ENCODE assay signal across 9 cellular contexts in the genomic region with DNA sequence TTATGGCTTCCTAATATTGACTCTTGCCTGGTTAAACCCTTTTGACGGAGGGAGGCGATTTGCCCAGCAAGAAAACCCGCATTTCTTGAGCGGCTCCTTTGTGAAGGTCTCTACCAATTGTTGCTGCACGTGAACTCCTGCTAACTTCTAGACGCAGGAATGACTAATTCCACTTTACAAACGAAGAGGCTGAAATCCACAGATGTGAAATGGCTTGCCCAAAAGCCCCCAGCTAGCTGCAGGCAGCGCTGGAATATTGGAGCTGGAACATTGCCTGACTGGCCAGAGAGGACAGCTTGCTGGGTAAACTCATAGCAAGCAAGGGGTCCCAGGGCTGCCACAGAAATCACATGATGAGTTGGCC. TPM values are rescaled to one million over a fixed set of nuclear protein-coding genes. Genes with fewer than 3 reads are reported as not detected.
DNase-seq lines count a peak whose midpoint lies in the region; ATAC-seq, FAIRE-seq and TF ChIP-seq lines count a peak whose summit lies in the region.
"Had no signal": no experiment of that assay in that cellular context is flagged by ENCODE, and none has a peak within 500 bp of the region (broad histone marks: within the 10 kb centered on the region; RNA-seq: fewer than 3 reads in every experiment).

No MANE protein-coding gene starts in this region.

- H3K4me1 ChIP-seq in adrenal gland (replicated peaks in 1 of 2), result peaks cover 29 to 41% of the 10 kb centered on the region in 2 donors
- H3K4me1 ChIP-seq in HepG2 (ENCODE audit: insufficient read depth, low read length), result peaks cover 27% of the 10 kb centered on the region
- H3K4me1 ChIP-seq in tibial artery, result peaks cover 0 to 56% (median 34%) of the 10 kb centered on the region in 4 donors

- intact Hi-C loops in activated naive CD4-positive, alpha-beta T cell treated with anti-CD3 and anti-CD28 coated beads for 36 hours (cut with micrococcal nuclease), result loop anchor here (5.0 kb wide), 3 partner anchors 131 to 201 kb away; partner anchors contain the start of genes GGA1 and LGALS1
- intact Hi-C loops in adrenal gland (cut with DNase I), result no loop called here
- intact Hi-C loops in HepG2 (cut with micrococcal nuclease; ENCODE audit: unreplicated experiment), result loop anchor here (10.0 kb wide), 1 partner anchor 153 kb away; the partner anchor contains the start of gene PDXP
- intact Hi-C loops in tibial artery (cut with DNase I; ENCODE audit: low total_unique reads), result no loop called here

- H3K27ac Mint-ChIP-seq in activated naive CD4-positive, alpha-beta T cell treated with anti-CD3 and anti-CD28 coated beads for 36 hours, result no peak overlapping the region
- H3K27ac Mint-ChIP-seq in activated naive CD4-positive, alpha-beta T cell treated with anti-CD3 and anti-CD28 coated beads, Interleukin-2, amount 50 U/mL, for 72 hours, result no peak overlapping the region

- CTCF ChIA-PET in activated naive CD4-positive, alpha-beta T cell treated with anti-CD3 and anti-CD28 coated beads for 36 hours (lab: Charles Lee), result interaction anchor here (0.6 to 4.3 kb wide), 5 partner anchors 10 to 127 kb away, joined by 3 to 51 read pairs (median 4); no protein-coding TSS in a partner anchor
- CTCF ChIA-PET in HepG2 (lab: Yijun Ruan, JAX; ENCODE audit: low intra/inter-chr PET ratio, low total read pairs), result no interaction called here

- TF ChIP-seq RAD21 in HepG2 (CRISPR knock-in tag; IDR thresholded peaks at IDR 0.05), result no peak

- peaks cover 42% of the 10 kb centered on the region for H3K27me3 Mint-ChIP-seq in activated naive CD4-positive, alpha-beta T cell treated with anti-CD3 and anti-CD28 coated beads for 36 hours (ENCODE audit: low read depth)

- peaks cover 1% of the 10 kb centered on the region for H3K36me3 Mint-ChIP-seq in activated naive CD4-positive, alpha-beta T cell treated with anti-CD3 and anti-CD28 coated beads for 36 hours (ENCODE audit: low read depth)
- peaks cover 0 to 11% of the 10 kb centered on the region in 2 donors for H3K36me3 Mint-ChIP-seq in activated naive CD4-positive, alpha-beta T cell treated with anti-CD3 and anti-CD28 coated beads, Interleukin-2, amount 50 U/mL, for 72 hours

- TF ChIP-seq EP300 in HepG2 (IDR thresholded peaks at IDR 0.05; ENCODE audit: low read depth in 2 of 2, low read length in 2 of 2), result no peak
- TF ChIP-seq EP300 in HepG2 (CRISPR knock-in tag; IDR thresholded peaks at IDR 0.05; ENCODE audit: borderline replicate concordance), result no peak

- H3K9me3 ChIP-seq in adrenal gland (replicated peaks in 1 of 3), result no peaks in the 10 kb centered on the region
- no peaks in the 10 kb centered on the region for H3K9me3 ChIP-seq in HepG2 (ENCODE audit: low read length)
- H3K9me3 ChIP-seq in tibial artery, result no peaks in the 10 kb centered on the region

- peak overlapping the region; percentile 51 for H3K9ac ChIP-seq in HepG2 (ENCODE audit: insufficient read depth, low read depth, low read length)

- H3K4me1 Mint-ChIP-seq in activated naive CD4-positive, alpha-beta T cell treated with anti-CD3 and anti-CD28 coated beads for 36 hours (ENCODE audit: low read depth), result peaks cover 39% of the 10 kb centered on the region

- H3K4me2 ChIP-seq in HepG2 (ENCODE audit: low read depth, low read length), result peak overlapping the region; percentile 82

- no TSS peak for BruUV-seq in HepG2 (replicated peaks; lab: Mats Ljungman, UMichigan)

- no peak for TF ChIP-seq CTCF in adrenal gland (IDR thresholded peaks at IDR 0.05)
- no peak for TF ChIP-seq CTCF in HepG2 (CRISPR knock-in tag; IDR thresholded peaks at IDR 0.05)
- TF ChIP-seq CTCF in tibial artery (IDR thresholded peaks at IDR 0.05), result no peak

- H3K27me3 ChIP-seq in adrenal gland (no peaks in the 10 kb centered on the region), HepG2 (ENCODE audit: control insufficient read depth in 1 of 2, insufficient read depth in 2 of 2, low read length in 2 of 2) (no peaks in the 10 kb centered on the region; a peak in 1 of 5 replicates), tibial artery (peaks cover 0 to 2% of the 10 kb centered on the region in 2 donors)

- POLR2A ChIA-PET in HepG2 (lab: Yijun Ruan, JAX), result interaction anchor here (0.6 to 8.6 kb wide), 28 partner anchors 9 to 776 kb away, joined by 3 to 127 read pairs (median 6); partner anchors contain the start of genes ANKRD54, BAIAP2L2, C22orf23 and GALR3

- H4K20me1 ChIP-seq in HepG2 (ENCODE audit: insufficient read depth, low read length), result peaks cover 42% of the 10 kb centered on the region; the same call in 1 of the 2 replicates

- no peak overlapping the region for H2AFZ ChIP-seq in HepG2 (ENCODE audit: low read length)

- no peak for FAIRE-seq in HepG2 (lab: Jason Lieb, UNC)

- peaks cover 25% of the 10 kb centered on the region for H3K79me2 ChIP-seq in HepG2 (ENCODE audit: insufficient read depth, low read length)

- peak overlapping the region; percentile 80 for H3K4me3 Mint-ChIP-seq in activated naive CD4-positive, alpha-beta T cell treated with anti-CD3 and anti-CD28 coated beads for 36 hours

- no peak for DNase-seq in activated naive CD4-positive, alpha-beta T cell treated with anti-CD3 and anti-CD28 coated beads for 36 hours
- no peak for DNase-seq in activated naive CD4-positive, alpha-beta T cell treated with anti-CD3 and anti-CD28 coated beads, Interleukin-2, amount 50 U/mL, for 72 hours (ENCODE audit: low spot score in 2 of 2)
- DNase-seq in adrenal gland, result peak in 1 of 7 donors; percentile 43
- DNase-seq in HepG2 (ENCODE audit: low spot score), result no peak
- no peak for DNase-seq in tibial artery
- no peak for DNase-seq in SK-N-DZ (ENCODE audit: low spot score)
- no peak for DNase-seq in GOT3 (lab: John Stamatoyannopoulos, UW)
- DNase-seq in left lobe of liver (ENCODE audit: low spot score), result no peak

- ATAC-seq in activated naive CD4-positive, alpha-beta T cell treated with anti-CD3 and anti-CD28 coated beads, Interleukin-2, amount 50 U/mL, for 72 hours, result no peak
- ATAC-seq in HepG2 (no peak), left lobe of liver (no peak)

- H3K27ac ChIP-seq in adrenal gland, result peak overlapping the region in 4 of 5 donors; percentile 49 to 81 (median 64)
- H3K27ac ChIP-seq in HepG2 (ENCODE audit: extremely low read length, insufficient read depth, low read length), result peak overlapping the region; percentile 57
- H3K27ac ChIP-seq in tibial artery, result peak overlapping the region; percentile 69 to 71

- peak in 1 of 2 donors; percentile 3 for TF ChIP-seq POLR2A in adrenal gland (IDR thresholded peaks at IDR 0.05)
- TF ChIP-seq POLR2A in HepG2 (IDR thresholded peaks at IDR 0.05; ENCODE audit: insufficient read depth in 1 of 2, low read depth in 2 of 2, low read length in 2 of 2), result no peak; a peak in 1 of 4 replicates

- WGBS in adrenal gland, 4 donors, result 2 to 4% (median 4%) methylated on average over 7 to 8 of the region's 8 CpGs
- 11% methylated on average over 6 of the region's 8 CpGs for WGBS in HepG2 (ENCODE audit: low lambda C conversion rate)

- H3K9me3 Mint-ChIP-seq in activated naive CD4-positive, alpha-beta T cell treated with anti-CD3 and anti-CD28 coated beads for 36 hours, result no peaks in the 10 kb centered on the region
- no peaks in the 10 kb centered on the region for H3K9me3 Mint-ChIP-seq in activated naive CD4-positive, alpha-beta T cell treated with anti-CD3 and anti-CD28 coated beads, Interleukin-2, amount 50 U/mL, for 72 hours

- H3K36me3 ChIP-seq in adrenal gland (replicated peaks in 1 of 2), result no peaks in the 10 kb centered on the region
- H3K36me3 ChIP-seq in HepG2 (replicated peaks in 1 of 2; ENCODE audit: control insufficient read depth in 1 of 2, insufficient read depth in 2 of 2, low read length in 2 of 2), result peaks cover 0 to 2% of the 10 kb centered on the region in 2 experiments; a peak in 2 of 5 replicates
- H3K36me3 ChIP-seq in tibial artery, result peaks cover 0 to 3% (median 0%) of the 10 kb centered on the region in 3 donors

- in situ Hi-C loops in HepG2 (cut with HindIII; ENCODE audit: extremely low pct_ligation_motif_present, low pct_unique_long_range_greater_than_20kb), result no loop called here

- H3K4me3 ChIP-seq in adrenal gland (peak overlapping the region in 2 of 4 donors; percentile 38 to 60), HepG2 (replicated peaks in 1 of 3; ENCODE audit: insufficient read depth in 1 of 3, low read depth in 2 of 3, low read length in 3 of 3) (peak overlapping the region; percentile 78 to 95 (median 93)), tibial artery (peak overlapping the region; percentile 51 to 60)

RNA-seq across cellular contexts. Expression of gene GCAT, which starts 0.5 kb away (rescaled TPM):
- 10 to 100 TPM; 26.9 to 27.2 TPM for total RNA-seq in activated naive CD4-positive, alpha-beta T cell treated with anti-CD3 and anti-CD28 coated beads for 36 hours
- total RNA-seq in activated naive CD4-positive, alpha-beta T cell treated with anti-CD3 and anti-CD28 coated beads, Interleukin-2, amount 50 U/mL, for 72 hours, result 10 to 100 TPM in 1 of 2 donors, 1 to 10 TPM in 1; 7.5 to 20.7 TPM
- 10 to 100 TPM; 20.5 to 87.9 (median 30.4) TPM for total RNA-seq in adrenal gland
- polyA plus RNA-seq in adrenal gland, result 10 to 100 TPM; 18.2 to 37.2 (median 37.1) TPM
- 50.3 and 56.8 TPM in 2 replicates for total RNA-seq in HepG2 (2016; rRNA removed; fragmentation: Illumina TruSeq; extraction: Trizol)
- 23.1 and 31.8 TPM in 2 replicates for total RNA-seq in HepG2 (2016; cell fraction: cytosol; rRNA removed; fragmentation: Illumina TruSeq; extraction: Trizol; ENCODE audit: low read depth)
- 52.6 and 58.0 TPM in 2 replicates for total RNA-seq in HepG2 (2016; cell fraction: insoluble cytoplasmic fraction; rRNA removed; fragmentation: Illumina TruSeq; extraction: Trizol)
- 32.9 and 38.6 TPM in 2 replicates for total RNA-seq in HepG2 (2016; cell fraction: membrane; rRNA removed; fragmentation: Illumina TruSeq; extraction: Trizol)
- 22.7 and 25.7 TPM in 2 replicates for total RNA-seq in HepG2 (2016; cell fraction: nucleus; rRNA removed; fragmentation: Illumina TruSeq; extraction: Trizol)
- 24.6 and 28.0 TPM in 2 replicates for polyA plus RNA-seq in HepG2 (2011; rRNA removed)
- polyA plus RNA-seq in HepG2 (2011; cell fraction: cytosol; rRNA removed), result 15.8 and 37.3 TPM in 2 replicates
- polyA plus RNA-seq in HepG2 (2011; cell fraction: nucleus; rRNA removed), result 35.2 and 54.6 TPM in 2 replicates
- 10.3 and 20.4 TPM in 2 replicates for polyA plus RNA-seq in HepG2 (2012)
- 22.8 and 31.3 TPM in 2 replicates for polyA plus RNA-seq in HepG2 (2016; cell fraction: cytosol; fragmentation: Illumina TruSeq; extraction: Trizol; ENCODE audit: low read depth)
- 55.4 and 57.3 TPM in 2 replicates for polyA plus RNA-seq in HepG2 (2016; cell fraction: insoluble cytoplasmic fraction; fragmentation: Illumina TruSeq; extraction: Trizol; ENCODE audit: low read depth)
- polyA plus RNA-seq in HepG2 (2016; cell fraction: membrane; fragmentation: Illumina TruSeq; extraction: Trizol; ENCODE audit: low read depth), result 28.0 and 32.8 TPM in 2 replicates
- polyA plus RNA-seq in HepG2 (2016; cell fraction: nucleus; fragmentation: Illumina TruSeq; extraction: Trizol; ENCODE audit: insufficient read depth, low read depth), result 37.4 and 40.9 TPM in 2 replicates
- 8.3 and 44.9 TPM in 2 replicates for polyA minus RNA-seq in HepG2 (2011; rRNA and poly(A)+ RNA removed; ENCODE audit: low replicate concordance)
- 21.9 and 27.6 TPM in 2 replicates for polyA minus RNA-seq in HepG2 (2011; cell fraction: cytosol; rRNA and poly(A)+ RNA removed)
- polyA minus RNA-seq in HepG2 (2011; cell fraction: nucleus; rRNA and poly(A)+ RNA removed), result 18.2 TPM in 2 replicates
- polyA plus RNA-seq in SK-N-DZ (2014; cell fraction: cytosol; rRNA removed), result 10.5 and 18.3 TPM in 2 replicates
- polyA plus RNA-seq in SK-N-DZ (2014; cell fraction: nucleus; rRNA removed), result 10.8 and 20.5 TPM in 2 replicates
- total RNA-seq in left lobe of liver, result 49.6 TPM

RNA-seq across cellular contexts. Expression of gene GALR3, which starts 14.9 kb away (rescaled TPM):
- not detected for total RNA-seq in activated naive CD4-positive, alpha-beta T cell treated with anti-CD3 and anti-CD28 coated beads for 36 hours
- total RNA-seq in activated naive CD4-positive, alpha-beta T cell treated with anti-CD3 and anti-CD28 coated beads, Interleukin-2, amount 50 U/mL, for 72 hours, result not detected
- total RNA-seq in adrenal gland, result under 1 TPM in 1 of 8 donors, not detected in 7; 0.19 TPM
- polyA plus RNA-seq in adrenal gland, result not detected
- total RNA-seq in HepG2 (2016; rRNA removed; fragmentation: Illumina TruSeq; extraction: Trizol), result not detected in 2 replicates
- not detected in 2 replicates for total RNA-seq in HepG2 (2016; cell fraction: cytosol; rRNA removed; fragmentation: Illumina TruSeq; extraction: Trizol; ENCODE audit: low read depth)
- total RNA-seq in HepG2 (2016; cell fraction: insoluble cytoplasmic fraction; rRNA removed; fragmentation: Illumina TruSeq; extraction: Trizol), result 0.15 TPM in 1 of 2 replicates, not detected in the other
- total RNA-seq in HepG2 (2016; cell fraction: membrane; rRNA removed; fragmentation: Illumina TruSeq; extraction: Trizol), result not detected in 2 replicates
- total RNA-seq in HepG2 (2016; cell fraction: nucleus; rRNA removed; fragmentation: Illumina TruSeq; extraction: Trizol), result not detected in 2 replicates
- polyA plus RNA-seq in HepG2 (2011; rRNA removed), result 0.05 and 0.13 TPM in 2 replicates
- polyA plus RNA-seq in HepG2 (2011; cell fraction: cytosol; rRNA removed), result 0.06 and 0.12 TPM in 2 replicates
- 1.1 and 1.7 TPM in 2 replicates for polyA plus RNA-seq in HepG2 (2011; cell fraction: nucleus; rRNA removed)
- not detected in 2 replicates for polyA plus RNA-seq in HepG2 (2012)
- 0.11 TPM in 1 of 2 replicates, not detected in the other for polyA plus RNA-seq in HepG2 (2016; cell fraction: cytosol; fragmentation: Illumina TruSeq; extraction: Trizol; ENCODE audit: low read depth)
- not detected in 2 replicates for polyA plus RNA-seq in HepG2 (2016; cell fraction: insoluble cytoplasmic fraction; fragmentation: Illumina TruSeq; extraction: Trizol; ENCODE audit: low read depth)
- not detected in 2 replicates for polyA plus RNA-seq in HepG2 (2016; cell fraction: membrane; fragmentation: Illumina TruSeq; extraction: Trizol; ENCODE audit: low read depth)
- not detected in 2 replicates for polyA plus RNA-seq in HepG2 (2016; cell fraction: nucleus; fragmentation: Illumina TruSeq; extraction: Trizol; ENCODE audit: insufficient read depth, low read depth)
- polyA minus RNA-seq in HepG2 (2011; rRNA and poly(A)+ RNA removed; ENCODE audit: low replicate concordance), result 1.8 TPM in 1 of 2 replicates, not detected in the other
- polyA minus RNA-seq in HepG2 (2011; cell fraction: cytosol; rRNA and poly(A)+ RNA removed), result not detected in 2 replicates
- 0.77 TPM in 1 of 2 replicates, not detected in the other for polyA minus RNA-seq in HepG2 (2011; cell fraction: nucleus; rRNA and poly(A)+ RNA removed)
- polyA plus RNA-seq in SK-N-DZ (2014; cell fraction: cytosol; rRNA removed), result not detected in 2 replicates
- not detected in 2 replicates for polyA plus RNA-seq in SK-N-DZ (2014; cell fraction: nucleus; rRNA removed)
- 0.65 TPM for total RNA-seq in left lobe of liver
- total RNA-seq: SK-MEL-5 had no signal

RNA-seq across cellular contexts. Expression of gene ANKRD54, which starts 35.9 kb away (rescaled TPM):
- total RNA-seq in activated naive CD4-positive, alpha-beta T cell treated with anti-CD3 and anti-CD28 coated beads for 36 hours, result 10 to 100 TPM; 13.5 to 15.6 TPM
- 10 to 100 TPM; 16.6 to 22.4 TPM for total RNA-seq in activated naive CD4-positive, alpha-beta T cell treated with anti-CD3 and anti-CD28 coated beads, Interleukin-2, amount 50 U/mL, for 72 hours
- total RNA-seq in adrenal gland (100 to 1,000 TPM in 1 of 8 donors, 10 to 100 TPM in 7; 24.0 to 114 (median 42.2) TPM), HepG2 (2016; rRNA removed; fragmentation: Illumina TruSeq; extraction: Trizol) (31.9 and 33.6 TPM in 2 replicates), left lobe of liver (9.7 TPM)
- polyA plus RNA-seq in adrenal gland (10 to 100 TPM; 32.9 to 44.1 (median 40.6) TPM), HepG2 (2011; rRNA removed) (28.5 and 33.1 TPM in 2 replicates)
- 14.6 and 15.2 TPM in 2 replicates for total RNA-seq in HepG2 (2016; cell fraction: cytosol; rRNA removed; fragmentation: Illumina TruSeq; extraction: Trizol; ENCODE audit: low read depth)
- 27.3 and 32.7 TPM in 2 replicates for total RNA-seq in HepG2 (2016; cell fraction: insoluble cytoplasmic fraction; rRNA removed; fragmentation: Illumina TruSeq; extraction: Trizol)
- 29.4 and 34.6 TPM in 2 replicates for total RNA-seq in HepG2 (2016; cell fraction: membrane; rRNA removed; fragmentation: Illumina TruSeq; extraction: Trizol)
- 20.7 and 24.5 TPM in 2 replicates for total RNA-seq in HepG2 (2016; cell fraction: nucleus; rRNA removed; fragmentation: Illumina TruSeq; extraction: Trizol)
- 17.8 and 30.6 TPM in 2 replicates for polyA plus RNA-seq in HepG2 (2011; cell fraction: cytosol; rRNA removed)
- 64.2 and 84.7 TPM in 2 replicates for polyA plus RNA-seq in HepG2 (2011; cell fraction: nucleus; rRNA removed)
- polyA plus RNA-seq in HepG2 (2012), result 14.5 and 14.8 TPM in 2 replicates
- 12.7 and 16.5 TPM in 2 replicates for polyA plus RNA-seq in HepG2 (2016; cell fraction: cytosol; fragmentation: Illumina TruSeq; extraction: Trizol; ENCODE audit: low read depth)
- 32.6 and 37.8 TPM in 2 replicates for polyA plus RNA-seq in HepG2 (2016; cell fraction: insoluble cytoplasmic fraction; fragmentation: Illumina TruSeq; extraction: Trizol; ENCODE audit: low read depth)
- 25.4 and 26.8 TPM in 2 replicates for polyA plus RNA-seq in HepG2 (2016; cell fraction: membrane; fragmentation: Illumina TruSeq; extraction: Trizol; ENCODE audit: low read depth)
- 46.2 and 51.6 TPM in 2 replicates for polyA plus RNA-seq in HepG2 (2016; cell fraction: nucleus; fragmentation: Illumina TruSeq; extraction: Trizol; ENCODE audit: insufficient read depth, low read depth)
- polyA minus RNA-seq in HepG2 (2011; rRNA and poly(A)+ RNA removed; ENCODE audit: low replicate concordance), result 44.8 and 54.2 TPM in 2 replicates
- polyA minus RNA-seq in HepG2 (2011; cell fraction: cytosol; rRNA and poly(A)+ RNA removed), result 12.0 and 15.7 TPM in 2 replicates
- polyA minus RNA-seq in HepG2 (2011; cell fraction: nucleus; rRNA and poly(A)+ RNA removed), result 13.5 and 14.0 TPM in 2 replicates
- polyA plus RNA-seq in SK-N-DZ (2014; cell fraction: cytosol; rRNA removed), result 54.2 and 55.4 TPM in 2 replicates
- polyA plus RNA-seq in SK-N-DZ (2014; cell fraction: nucleus; rRNA removed), result 57.4 and 105 TPM in 2 replicates

RNA-seq across cellular contexts. Expression of gene EIF3L, which starts 40.9 kb away (rescaled TPM):
- total RNA-seq in activated naive CD4-positive, alpha-beta T cell treated with anti-CD3 and anti-CD28 coated beads for 36 hours, result 100 to 1,000 TPM; 776 to 797 TPM
- 1,000 to 10,000 TPM in 1 of 2 donors, 100 to 1,000 TPM in 1; 699 to 1,046 TPM for total RNA-seq in activated naive CD4-positive, alpha-beta T cell treated with anti-CD3 and anti-CD28 coated beads, Interleukin-2, amount 50 U/mL, for 72 hours
- total RNA-seq in adrenal gland (100 to 1,000 TPM; 188 to 474 (median 396) TPM), HepG2 (2016; rRNA removed; fragmentation: Illumina TruSeq; extraction: Trizol) (514 and 695 TPM in 2 replicates), left lobe of liver (136 TPM)
- polyA plus RNA-seq in adrenal gland (100 to 1,000 TPM; 210 to 425 (median 291) TPM), HepG2 (2011; rRNA removed) (731 and 793 TPM in 2 replicates)
- 243 and 303 TPM in 2 replicates for total RNA-seq in HepG2 (2016; cell fraction: cytosol; rRNA removed; fragmentation: Illumina TruSeq; extraction: Trizol; ENCODE audit: low read depth)
- 490 and 695 TPM in 2 replicates for total RNA-seq in HepG2 (2016; cell fraction: insoluble cytoplasmic fraction; rRNA removed; fragmentation: Illumina TruSeq; extraction: Trizol)
- 762 and 870 TPM in 2 replicates for total RNA-seq in HepG2 (2016; cell fraction: membrane; rRNA removed; fragmentation: Illumina TruSeq; extraction: Trizol)
- total RNA-seq in HepG2 (2016; cell fraction: nucleus; rRNA removed; fragmentation: Illumina TruSeq; extraction: Trizol), result 260 and 289 TPM in 2 replicates
- 709 and 837 TPM in 2 replicates for polyA plus RNA-seq in HepG2 (2011; cell fraction: cytosol; rRNA removed)
- 198 TPM in 2 replicates for polyA plus RNA-seq in HepG2 (2011; cell fraction: nucleus; rRNA removed)
- polyA plus RNA-seq in HepG2 (2012), result 793 and 993 TPM in 2 replicates
- polyA plus RNA-seq in HepG2 (2016; cell fraction: cytosol; fragmentation: Illumina TruSeq; extraction: Trizol; ENCODE audit: low read depth), result 256 and 328 TPM in 2 replicates
- 558 and 645 TPM in 2 replicates for polyA plus RNA-seq in HepG2 (2016; cell fraction: insoluble cytoplasmic fraction; fragmentation: Illumina TruSeq; extraction: Trizol; ENCODE audit: low read depth)
- 640 and 832 TPM in 2 replicates for polyA plus RNA-seq in HepG2 (2016; cell fraction: membrane; fragmentation: Illumina TruSeq; extraction: Trizol; ENCODE audit: low read depth)
- polyA plus RNA-seq in HepG2 (2016; cell fraction: nucleus; fragmentation: Illumina TruSeq; extraction: Trizol; ENCODE audit: insufficient read depth, low read depth), result 328 and 345 TPM in 2 replicates
- polyA minus RNA-seq in HepG2 (2011; rRNA and poly(A)+ RNA removed; ENCODE audit: low replicate concordance), result 689 and 781 TPM in 2 replicates
- 221 and 268 TPM in 2 replicates for polyA minus RNA-seq in HepG2 (2011; cell fraction: cytosol; rRNA and poly(A)+ RNA removed)
- polyA minus RNA-seq in HepG2 (2011; cell fraction: nucleus; rRNA and poly(A)+ RNA removed), result 133 and 175 TPM in 2 replicates
- polyA plus RNA-seq in SK-N-DZ (2014; cell fraction: cytosol; rRNA removed), result 671 and 689 TPM in 2 replicates
- polyA plus RNA-seq in SK-N-DZ (2014; cell fraction: nucleus; rRNA removed), result 284 and 309 TPM in 2 replicates

Comparison
In these comparisons a context has a peak if more than half of its experiments do, and no peak if none do; other contexts are left out.
1. intact Hi-C loops: an anchor here in activated naive CD4-positive, alpha-beta T cell treated with anti-CD3 and anti-CD28 coated beads for 36 hours (5.0 kb wide) and HepG2 (10.0 kb wide); none called in adrenal gland and tibial artery.